ENCODE assay signal across 31 cellular contexts in the genomic region with DNA sequence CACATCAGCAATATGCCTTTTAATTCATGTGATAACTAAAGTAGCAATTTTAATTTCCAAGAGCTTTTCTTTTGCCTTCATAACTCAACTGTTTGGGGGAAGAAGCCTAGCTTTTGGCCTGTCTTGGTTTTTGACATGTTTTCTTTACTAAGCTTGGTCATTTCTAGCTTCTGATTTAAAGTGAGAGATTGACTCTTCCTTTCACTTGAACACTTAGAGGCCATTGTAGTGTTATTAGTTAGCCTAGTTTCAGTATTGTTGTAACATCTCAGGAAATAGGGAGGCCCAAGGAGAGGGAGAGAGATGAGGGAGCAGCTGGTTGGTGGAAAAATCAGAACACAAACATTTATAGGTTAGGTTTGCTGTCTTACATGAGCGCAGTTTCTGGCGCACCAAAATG. TPM values are rescaled to one million over a fixed set of nuclear protein-coding genes. Genes with fewer than 3 reads are reported as not detected.
"Had no signal": no experiment of that assay in that cellular context is flagged by ENCODE, and none has a peak within 500 bp of the region (broad histone marks: within the 10 kb centered on the region; RNA-seq: fewer than 3 reads in every experiment).

No MANE protein-coding gene starts in this region.

- H3K9ac ChIP-seq: neural progenitor cell, parathyroid adenoma had no signal

- H3K4me3 Mint-ChIP-seq: activated naive CD4-positive, alpha-beta T cell treated with anti-CD3 and anti-CD28 coated beads for 36 hours; activated naive CD8-positive, alpha-beta T cell treated with anti-CD3 and anti-CD28 coated beads, Interleukin-2, amount 10 ng/mL, durations not matched to agents 7 days and 5 days; activated T-helper 1 cell treated with anti-CD3 and anti-CD28 coated beads, Interleukin-12 subunit alpha, Interleukin-12 subunit beta, Interleukin-2, Interleukin-4 antibody, amounts not matched to agents 30 ng/mL and 10 ng/mL and 1 ng/mL, durations not matched to agents 14 hours and 24 hours and 36 hours; natural killer cell; neural progenitor cell; WTC11 had no signal

- DNase-seq: activated CD4-positive, alpha-beta T cell treated with anti-CD3 and anti-CD28 coated beads for 1 hour; activated CD4-positive, alpha-beta T cell treated with anti-CD3 and anti-CD28 coated beads, Interleukin-2, amount 50 U/mL, for 4 hours; activated effector memory CD4-positive, alpha-beta T cell treated with anti-CD3 and anti-CD28 coated beads, Interleukin-2, amount 50 U/mL, for 16 hours; activated naive CD4-positive, alpha-beta T cell treated with anti-CD3 and anti-CD28 coated beads for 36 hours; activated naive CD8-positive, alpha-beta T cell treated with anti-CD3 and anti-CD28 coated beads, Interleukin-2, amount 10 ng/mL, durations not matched to agents 7 days and 5 days; activated T-cell treated with anti-CD3 and anti-CD28 coated beads for 4 hours; dorsolateral prefrontal cortex; effector memory CD4-positive, alpha-beta T cell; left lung; lower lobe of right lung; mesenchymal stem cell; natural killer cell; occipital lobe; psoas muscle; stimulated activated CD4-positive, alpha-beta T cell treated with anti-CD3 and anti-CD28 coated beads, Interleukin-1b, Interleukin-23, amount 100 ng/mL, for 48 hours; stimulated activated CD4-positive, alpha-beta T cell treated with anti-CD3 and anti-CD28 coated beads, Interleukin-4, amount 100 ng/mL, for 4 hours; stimulated activated CD8-positive, alpha-beta memory T cell treated with anti-CD3 and anti-CD28 coated beads, Interleukin-4, amount 100 ng/mL, for 48 hours; stimulated activated naive CD4-positive, alpha-beta T cell had no signal

- H3K36me3 ChIP-seq: ascending aorta, cardiac muscle cell, left lung, lower lobe of right lung, neural progenitor cell, right atrium auricular region, suprapubic skin had no signal

- H3K27me3 ChIP-seq: ascending aorta, cardiac muscle cell, dorsolateral prefrontal cortex, left lung, neural progenitor cell, right atrium auricular region, suprapubic skin, tibial nerve had no signal

- H3K4me1 Mint-ChIP-seq: activated naive CD8-positive, alpha-beta T cell treated with anti-CD3 and anti-CD28 coated beads, Interleukin-2, amount 10 ng/mL, durations not matched to agents 7 days and 5 days; natural killer cell; neural progenitor cell had no signal

- H3K79me2 ChIP-seq: parathyroid adenoma had no signal

- H3K4me2 ChIP-seq: neural progenitor cell, smooth muscle cell had no signal

- H3K9me3 Mint-ChIP-seq: activated naive CD4-positive, alpha-beta T cell treated with anti-CD3 and anti-CD28 coated beads for 36 hours; activated T-helper 1 cell treated with anti-CD3 and anti-CD28 coated beads, Interleukin-12 subunit alpha, Interleukin-12 subunit beta, Interleukin-2, Interleukin-4 antibody, amounts not matched to agents 30 ng/mL and 10 ng/mL and 1 ng/mL, durations not matched to agents 14 hours and 24 hours and 36 hours had no signal

- H3K36me3 Mint-ChIP-seq: activated naive CD8-positive, alpha-beta T cell treated with anti-CD3 and anti-CD28 coated beads, Interleukin-2, amount 10 ng/mL, durations not matched to agents 7 days and 5 days; natural killer cell had no signal

- H2AFZ ChIP-seq: neural progenitor cell, parathyroid adenoma had no signal

- H3K27ac ChIP-seq: ascending aorta, cardiac muscle cell, coronary artery, left lung, lower lobe of right lung, neural progenitor cell, parathyroid adenoma, psoas muscle, right atrium auricular region, suprapubic skin, tibial nerve had no signal

- FAIRE-seq: frontal cortex, islet of Langerhans had no signal

- H3K27ac Mint-ChIP-seq: activated naive CD4-positive, alpha-beta T cell treated with anti-CD3 and anti-CD28 coated beads for 36 hours; activated naive CD8-positive, alpha-beta T cell treated with anti-CD3 and anti-CD28 coated beads, Interleukin-2, amount 10 ng/mL, durations not matched to agents 7 days and 5 days; activated T-helper 1 cell treated with anti-CD3 and anti-CD28 coated beads, Interleukin-12 subunit alpha, Interleukin-12 subunit beta, Interleukin-2, Interleukin-4 antibody, amounts not matched to agents 30 ng/mL and 10 ng/mL and 1 ng/mL, durations not matched to agents 14 hours and 24 hours and 36 hours; natural killer cell; neural progenitor cell; WTC11 had no signal

- H3K9me3 ChIP-seq: lower lobe of right lung, psoas muscle, suprapubic skin had no signal

- ATAC-seq: left lung, lower lobe of right lung, natural killer cell, psoas muscle, WTC11 had no signal

- H3K4me3 ChIP-seq: ascending aorta, cardiac muscle cell, coronary artery, dorsolateral prefrontal cortex, left lung, lower lobe of right lung, neural progenitor cell, psoas muscle, right atrium auricular region, smooth muscle cell, suprapubic skin, tibial nerve had no signal

- H3K4me1 ChIP-seq: neural progenitor cell, parathyroid adenoma, psoas muscle, suprapubic skin had no signal

RNA-seq across cellular contexts. Expression of a gene that starts 44.8 kb away (rescaled TPM):
- total RNA-seq: activated naive CD4-positive, alpha-beta T cell treated with anti-CD3 and anti-CD28 coated beads for 36 hours; activated naive CD8-positive, alpha-beta T cell treated with anti-CD3 and anti-CD28 coated beads, Interleukin-2, amount 10 ng/mL, durations not matched to agents 7 days and 5 days had no signal
